In the genomic region with DNA sequence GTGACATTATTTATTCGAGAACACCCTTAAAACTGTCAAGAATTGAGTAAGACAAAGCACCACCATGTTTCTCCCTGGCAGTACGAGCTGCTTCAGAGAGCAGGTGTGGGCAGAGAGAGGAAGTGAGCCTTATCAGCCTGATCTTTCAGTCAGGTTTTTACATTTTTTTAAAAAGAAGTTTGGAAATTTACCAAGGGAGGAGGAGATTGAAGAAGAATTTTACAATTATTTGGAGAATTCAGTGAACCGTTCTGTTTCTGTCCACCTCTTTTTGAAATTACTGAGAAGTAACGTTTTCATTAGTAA, we compare ENCODE assay signal across 12 cellular contexts.
DNase-seq lines count a peak whose midpoint lies in the region; ATAC-seq lines count a peak whose summit lies in the region.
"Had no signal": no experiment of that assay in that cellular context is flagged by ENCODE, and none has a peak within 500 bp of the region (broad histone marks: within the 10 kb centered on the region; RNA-seq: fewer than 3 reads in every experiment).

No MANE protein-coding gene starts in this region.

- peak overlapping the region in 2 of 3 donors; percentile 42 to 66 for H3K27ac Mint-ChIP-seq in CD4-positive, CD25-positive, alpha-beta regulatory T cell

- H3K9me3 ChIP-seq in CD4-positive, CD25-positive, alpha-beta regulatory T cell (ENCODE audit: control insufficient read depth in 2 of 2, low read length in 2 of 2): no peaks in the 10 kb centered on the region
- H3K9me3 ChIP-seq: body of pancreas, Caco-2, ovary had no signal

- peak in 1 of 3 donors; percentile 80 for DNase-seq in CD4-positive, CD25-positive, alpha-beta regulatory T cell
- DNase-seq in caudate nucleus (lab: John Stamatoyannopoulos, UW) (peak in 3 of 61 donors; percentile 14 to 59 (median 41)), inferior parietal cortex (ENCODE audit: extremely low spot score) (no peak), cerebellum (ENCODE audit: low spot score) (no peak), left colon (no peak)
- DNase-seq: Caco-2, MM.1S, ovary had no signal

- H3K27me3 ChIP-seq in CD4-positive, CD25-positive, alpha-beta regulatory T cell (ENCODE audit: control insufficient read depth, insufficient read depth, low read length): no peaks in the 10 kb centered on the region
- H3K27me3 ChIP-seq: body of pancreas, ovary had no signal

- H3K27me3 Mint-ChIP-seq in CD4-positive, CD25-positive, alpha-beta regulatory T cell: no peaks in the 10 kb centered on the region

- intact Hi-C loops in left colon (cut with DNase I, micrococcal nuclease): no loop called here

- no peaks in the 10 kb centered on the region for H3K9me3 Mint-ChIP-seq in CD4-positive, CD25-positive, alpha-beta regulatory T cell

- H3K36me3 Mint-ChIP-seq in CD4-positive, CD25-positive, alpha-beta regulatory T cell: no peaks in the 10 kb centered on the region

- peaks cover 5 to 27% (median 8%) of the 10 kb centered on the region in 4 donors for H3K4me1 Mint-ChIP-seq in CD4-positive, CD25-positive, alpha-beta regulatory T cell

- H3K4me3 Mint-ChIP-seq in CD4-positive, CD25-positive, alpha-beta regulatory T cell: no peak overlapping the region

- no peak overlapping the region for H3K27ac ChIP-seq in CD4-positive, CD25-positive, alpha-beta regulatory T cell (ENCODE audit: insufficient read depth, low read length, poor library complexity, severe bottlenecking)
- H3K27ac ChIP-seq in caudate nucleus (ENCODE audit: low read depth, low read length): peak overlapping the region; percentile 91
- H3K27ac ChIP-seq: body of pancreas, ovary had no signal

- ATAC-seq in CD4-positive, CD25-positive, alpha-beta regulatory T cell (ENCODE audit: low read depth in 2 of 2): no peak
- peak; percentile 59 for ATAC-seq in GM19395 (IDR thresholded peaks at IDR 0.05; ENCODE audit: unreplicated experiment)
- peak; percentile 52 for ATAC-seq in HG03432 (IDR thresholded peaks at IDR 0.05; ENCODE audit: unreplicated experiment)
- ATAC-seq in HG02840 (IDR thresholded peaks at IDR 0.05; ENCODE audit: low FRiP score, unreplicated experiment): no peak
- no peak for ATAC-seq in left colon
- ATAC-seq: body of pancreas had no signal

- H3K4me1 ChIP-seq in CD4-positive, CD25-positive, alpha-beta regulatory T cell (ENCODE audit: control insufficient read depth, insufficient read depth, low read length, poor library complexity, severe bottlenecking): peaks cover 4% of the 10 kb centered on the region

- no peaks in the 10 kb centered on the region for H3K36me3 ChIP-seq in CD4-positive, CD25-positive, alpha-beta regulatory T cell (ENCODE audit: control insufficient read depth, insufficient read depth, low read length)
- H3K36me3 ChIP-seq: ovary had no signal

- no peak overlapping the region for H3K4me3 ChIP-seq in CD4-positive, CD25-positive, alpha-beta regulatory T cell (ENCODE audit: low read depth, low read length)
- H3K4me3 ChIP-seq: body of pancreas, ovary had no signal

Comparison
In these comparisons a context has a peak if more than half of its experiments do, and no peak if none do; other contexts are left out.
1. ATAC-seq: peak in GM19395 (single experiment) and HG03432 (single experiment); none in CD4-positive, CD25-positive, alpha-beta regulatory T cell (0 of 2), HG02840 (single experiment) and left colon (single experiment).